ENCODE assay signal across 9 cellular contexts in the genomic region with DNA sequence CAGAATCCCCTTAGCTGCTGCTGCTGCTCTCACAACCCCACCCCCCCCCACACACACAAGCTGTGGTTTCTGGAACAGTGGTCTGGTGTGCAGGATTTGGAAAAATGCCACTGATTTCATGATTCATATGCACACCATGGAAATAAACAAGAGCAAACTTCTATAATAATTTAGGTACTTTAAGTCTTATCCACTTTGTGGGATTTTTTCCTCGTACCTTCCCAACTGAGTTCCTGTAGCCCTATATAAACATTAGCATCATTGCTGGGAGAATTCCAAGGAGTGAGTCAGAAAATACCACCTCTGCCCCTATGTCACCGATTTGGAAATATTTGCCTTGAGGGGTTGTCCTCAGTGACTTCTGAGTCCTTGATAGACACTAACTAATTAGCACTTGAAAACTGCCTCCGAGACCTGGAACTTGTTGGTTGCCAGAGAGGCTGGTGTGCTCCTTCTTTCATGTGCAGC.
DNase-seq lines count a peak whose midpoint lies in the region; ATAC-seq, FAIRE-seq and TF ChIP-seq lines count a peak whose summit lies in the region.
"Had no signal": no experiment of that assay in that cellular context is flagged by ENCODE, and none has a peak within 500 bp of the region (broad histone marks: within the 10 kb centered on the region; RNA-seq: fewer than 3 reads in every experiment).

No MANE protein-coding gene starts in this region.

- H4K20me1 ChIP-seq in fibroblast of lung (ENCODE audit: control insufficient read depth, extremely low read depth, insufficient read depth, low read length), result no peaks in the 10 kb centered on the region

- peak; percentile 15 for FAIRE-seq in RCC 7860 (lab: Jason Lieb, UNC)

- no peaks in the 10 kb centered on the region for H3K9me3 ChIP-seq in fibroblast of lung (ENCODE audit: control insufficient read depth, insufficient read depth, low read depth, low read length)

- no peak overlapping the region for H3K9ac ChIP-seq in fibroblast of lung (ENCODE audit: insufficient read depth, low read length)

- H3K27me3 ChIP-seq in fibroblast of lung (ENCODE audit: control insufficient read depth, insufficient read depth, low read length), result no peaks in the 10 kb centered on the region

- peak overlapping the region in 1 of 4 experiments; percentile 36 for H3K4me3 ChIP-seq in fibroblast of lung (replicated peaks in 1 of 4; ENCODE audit: control extremely low read depth in 1 of 4, insufficient read depth in 1 of 4, low read depth in 3 of 4, low read length in 4 of 4)
- H3K4me3 ChIP-seq in retinal pigment epithelial cell (ENCODE audit: low read length), result no peak overlapping the region

- no peaks in the 10 kb centered on the region for H3K79me2 ChIP-seq in fibroblast of lung (ENCODE audit: control insufficient read depth, insufficient read depth, low read length)

- H3K4me1 ChIP-seq in fibroblast of lung (ENCODE audit: control insufficient read depth, extremely low read depth, insufficient read depth, low read length), result no peaks in the 10 kb centered on the region

- H2AFZ ChIP-seq in fibroblast of lung (ENCODE audit: low read length), result no peak overlapping the region

- DNase-seq in HCEC 1CT (peak; percentile 36), RCC 7860 (ENCODE audit: low spot score) (peak; percentile 62), fibroblast of lung (ENCODE audit: low read depth in 2 of 2) (peak; percentile 90), retinal pigment epithelial cell (ENCODE audit: low read depth) (peak; percentile 77), GDM1 (lab: John Stamatoyannopoulos, UW) (no peak), HUDEP-2 (lab: John Stamatoyannopoulos, UW; ENCODE audit: unreplicated experiment in 76 of 76) (no peak)
- DNase-seq: activated gamma-delta T cell treated with Interleukin-2 at 50 U/mL for 16 hours had no signal

- no peak overlapping the region for H3K27ac ChIP-seq in fibroblast of lung (ENCODE audit: insufficient read depth, low read length)

- TF ChIP-seq CTCF in fibroblast of lung (conservative IDR thresholded peaks at IDR 0.05 in 1 of 2, IDR thresholded peaks at IDR 0.05 in 1 of 2; ENCODE audit: low read depth in 1 of 2, low read length in 2 of 2) (no peak), retinal pigment epithelial cell (conservative IDR thresholded peaks at IDR 0.05; ENCODE audit: low read depth, low read length) (no peak)

- no peak for ATAC-seq in HG02571 (IDR thresholded peaks at IDR 0.05; ENCODE audit: unreplicated experiment)
- ATAC-seq in HG02852 (IDR thresholded peaks at IDR 0.05; ENCODE audit: unreplicated experiment), result no peak

- peak overlapping the region; percentile 37 for H3K4me2 ChIP-seq in fibroblast of lung (ENCODE audit: extremely low read depth, insufficient read depth, low read length)

- no peaks in the 10 kb centered on the region for H3K36me3 ChIP-seq in fibroblast of lung (ENCODE audit: control insufficient read depth, insufficient read depth, low read length)

Comparison
In these comparisons a context has a peak if more than half of its experiments do, and no peak if none do; other contexts are left out.
1. DNase-seq: peak in HCEC 1CT (single experiment), RCC 7860 (single experiment), fibroblast of lung (2 of 2) and retinal pigment epithelial cell (single experiment); none in GDM1 (single experiment) and HUDEP-2 (0 of 76).